Comparison of ENCODE assay signal across 9 cellular contexts in genomic region chr9:96636368-96636767, GRCh38.
"Had no signal": no experiment of that assay in that cellular context is flagged by ENCODE, and none has a peak within 500 bp of the region (broad histone marks: within the 10 kb centered on the region; RNA-seq: fewer than 3 reads in every experiment).

No MANE protein-coding gene starts in this region.

- H3K4me1 Mint-ChIP-seq: H9, IgD-negative memory B cell had no signal

- H3K9me3 Mint-ChIP-seq: H9, HFFc6 had no signal

- H3K27ac Mint-ChIP-seq: H9, HFFc6 had no signal

- H3K4me3 ChIP-seq: GM23248 had no signal

- H3K27ac ChIP-seq: GM23248, HL-60 had no signal

- H3K4me3 Mint-ChIP-seq: H9, HFFc6, IgD-negative memory B cell had no signal

- ATAC-seq: HepG2 had no signal

- DNase-seq: GM23248, GOT3, H9, HCEC 1CT, HFFc6, KG1 had no signal

- H3K36me3 Mint-ChIP-seq: IgD-negative memory B cell had no signal
